ENCODE assay signal across 18 cellular contexts in the genomic region with DNA sequence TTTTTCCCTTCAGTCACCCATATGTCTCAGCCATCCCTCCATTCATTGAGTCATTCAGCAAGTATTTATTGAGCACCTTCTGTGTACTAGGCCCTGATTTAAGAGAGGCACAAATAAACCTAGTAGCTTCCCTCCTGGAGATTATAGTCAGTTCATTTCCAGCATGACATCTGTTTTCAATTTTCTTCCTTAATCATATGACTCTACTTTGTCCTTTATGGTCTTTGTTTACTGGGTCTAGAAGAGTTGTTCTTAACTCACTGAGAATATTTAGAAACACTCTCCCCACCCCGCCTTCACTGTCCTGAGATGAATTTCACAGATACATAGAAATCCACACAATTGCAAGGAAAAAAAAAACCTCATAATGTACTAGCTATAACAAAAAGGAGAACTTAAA. TPM values are rescaled to one million over a fixed set of nuclear protein-coding genes. Genes with fewer than 3 reads are reported as not detected.
A peak's percentile ranks its signal among the peaks of the same experiment; 100 is the strongest.
DNase-seq lines count a peak whose midpoint lies in the region; ATAC-seq and TF ChIP-seq lines count a peak whose summit lies in the region.
"Had no signal": no experiment of that assay in that cellular context is flagged by ENCODE, and none has a peak within 500 bp of the region (broad histone marks: within the 10 kb centered on the region; RNA-seq: fewer than 3 reads in every experiment).

No MANE protein-coding gene starts in this region.

- DNase-seq in EH (ENCODE audit: low read depth): peak; percentile 2
- DNase-seq in adipocyte (ENCODE audit: low read depth): peak; percentile 73
- peak; percentile 60 for DNase-seq in fibroblast of mammary gland (ENCODE audit: low read depth)
- peak; percentile 15 for DNase-seq in smooth muscle cell of the brain vasculature (ENCODE audit: low read depth, low spot score)
- no peak for DNase-seq in T-cell
- no peak for DNase-seq in stimulated activated CD4-positive, alpha-beta T cell treated with anti-CD3 and anti-CD28 coated beads, Interleukin-2, amount 100 ng/mL, for 48 hours
- DNase-seq: AML-193; DMS79; MM.1S; NCI-H1092 treated with DMSO at 0.1 percent for 48 hours; NCI-H2081 treated with DMSO at 0.1 percent for 48 hours; NCI-H510A; NCI-H748 treated with DMSO at 0.1 percent for 48 hours; NK-92 treated with Interleukin-12 subunit alpha and Interleukin-12 subunit beta, amount 100 ng/mL, for 24 hours; SHP77 had no signal

- H3K27me3 Mint-ChIP-seq in T-cell: no peaks in the 10 kb centered on the region

- H3K27ac Mint-ChIP-seq in T-cell: no peak overlapping the region
- H3K27ac Mint-ChIP-seq: CD14-positive monocyte had no signal

- H3K4me3 ChIP-seq in adipocyte (ENCODE audit: low read length) (no peak overlapping the region), fibroblast of mammary gland (ENCODE audit: control insufficient read depth, low read depth, low read length) (no peak overlapping the region)
- H3K4me3 ChIP-seq: HAP-1 had no signal

- no peaks in the 10 kb centered on the region for H3K4me1 Mint-ChIP-seq in T-cell
- H3K4me1 Mint-ChIP-seq: CD14-positive monocyte had no signal

- H3K4me1 ChIP-seq in adipocyte (ENCODE audit: control insufficient read depth, insufficient read depth, low read length): no peaks in the 10 kb centered on the region
- H3K4me1 ChIP-seq: HAP-1 had no signal

- no peak overlapping the region for H3K4me3 Mint-ChIP-seq in T-cell
- H3K4me3 Mint-ChIP-seq: CD14-positive monocyte had no signal

- POLR2A ChIA-PET in T-cell (lab: Charles Lee): no interaction called here

- no peaks in the 10 kb centered on the region for H3K27me3 ChIP-seq in adipocyte (replicated peaks; ENCODE audit: control insufficient read depth, insufficient read depth, low read length)

- no peak for TF ChIP-seq CTCF in fibroblast of mammary gland (conservative IDR thresholded peaks at IDR 0.05; ENCODE audit: control insufficient read depth, insufficient read depth, low read depth, low read length)

- H3K9me3 ChIP-seq in adipocyte (ENCODE audit: control insufficient read depth, low read length): no peaks in the 10 kb centered on the region
- H3K9me3 ChIP-seq: HAP-1 had no signal

- no peak overlapping the region for H3K9ac ChIP-seq in adipocyte (ENCODE audit: low read length)

- CTCF ChIA-PET in T-cell (lab: Charles Lee): no interaction called here

- H3K36me3 Mint-ChIP-seq in T-cell: no peaks in the 10 kb centered on the region
- H3K36me3 Mint-ChIP-seq: CD14-positive monocyte had no signal

- H3K36me3 ChIP-seq in adipocyte (ENCODE audit: control insufficient read depth, insufficient read depth, low read length, severe bottlenecking): no peaks in the 10 kb centered on the region
- H3K36me3 ChIP-seq: HAP-1 had no signal

- ATAC-seq in T-cell (replicated peaks in 1 of 4) (no peak), GM19395 (IDR thresholded peaks at IDR 0.05; ENCODE audit: unreplicated experiment) (no peak)

- peaks cover 12 to 23% (median 13%) of the 10 kb centered on the region in 3 donors for H3K9me3 Mint-ChIP-seq in T-cell

RNA-seq across cellular contexts. Expression of a gene that starts 44.8 kb away (rescaled TPM):
- total RNA-seq in T-cell: under 1 TPM in 2 of 5 donors, not detected in 3; 0.09 to 0.10 TPM

Comparison
In these comparisons a context has a peak if more than half of its experiments do, and no peak if none do; other contexts are left out.
1. DNase-seq: peak in EH (single experiment), adipocyte (single experiment), fibroblast of mammary gland (single experiment) and smooth muscle cell of the brain vasculature (single experiment); none in T-cell (0 of 34) and stimulated activated CD4-positive, alpha-beta T cell treated with anti-CD3 and anti-CD28 coated beads, Interleukin-2, amount 100 ng/mL, for 48 hours (0 of 2).